In the genomic region with DNA sequence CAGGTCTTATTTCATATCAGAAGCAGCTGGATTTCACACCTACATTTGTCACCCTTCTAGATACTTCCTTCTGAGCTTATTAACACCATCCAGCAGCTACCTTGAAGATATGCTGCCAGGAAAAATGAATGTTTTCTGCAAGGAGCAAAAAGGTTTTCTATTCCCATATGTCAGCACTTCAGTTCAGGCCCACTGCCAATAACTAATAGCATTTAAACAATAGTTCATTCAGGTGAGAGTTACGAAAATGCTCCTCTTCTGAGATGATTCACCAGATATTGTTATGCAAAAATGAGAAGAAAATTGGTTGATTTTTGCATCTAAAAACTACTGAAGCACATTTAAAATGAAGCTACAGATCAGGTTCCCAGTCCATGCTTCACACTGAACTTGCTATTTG, we compare ENCODE assay signal across 22 cellular contexts. TPM values are rescaled to one million over a fixed set of nuclear protein-coding genes. Genes with fewer than 3 reads are reported as not detected.
"Had no signal": no experiment of that assay in that cellular context is flagged by ENCODE, and none has a peak within 500 bp of the region (broad histone marks: within the 10 kb centered on the region; RNA-seq: fewer than 3 reads in every experiment).

No MANE protein-coding gene starts in this region.

- ATAC-seq: activated CD8-positive, alpha-beta memory T cell treated with anti-CD3 and anti-CD28 coated beads, Interleukin-2, amount 10 ng/mL, durations not matched to agents 7 days and 5 days; activated naive CD4-positive, alpha-beta T cell treated with anti-CD3 and anti-CD28 coated beads, Interleukin-2, amount 50 U/mL, for 72 hours; left cardiac atrium; right lobe of liver; stimulated activated effector memory CD8-positive, alpha-beta T cell treated with anti-CD3 and anti-CD28 coated beads, Interleukin-12 subunit alpha, Interleukin-12 subunit beta, amount 100 ng/mL, for 72 hours had no signal

- H3K27ac Mint-ChIP-seq: activated CD8-positive, alpha-beta memory T cell treated with anti-CD3 and anti-CD28 coated beads, Interleukin-2, amount 10 ng/mL, durations not matched to agents 7 days and 5 days; activated naive CD4-positive, alpha-beta T cell treated with anti-CD3 and anti-CD28 coated beads, Interleukin-2, amount 50 U/mL, for 72 hours; activated T-cell treated with anti-CD3 and anti-CD28 coated beads, Interleukin-2, amount 50 U/mL, for 24 hours; endodermal cell; immature natural killer cell; nephron; stimulated activated effector memory CD8-positive, alpha-beta T cell treated with anti-CD3 and anti-CD28 coated beads, Interleukin-12 subunit alpha, Interleukin-12 subunit beta, amount 100 ng/mL, for 72 hours had no signal

- H3K27me3 Mint-ChIP-seq: activated CD8-positive, alpha-beta memory T cell treated with anti-CD3 and anti-CD28 coated beads, Interleukin-2, amount 10 ng/mL, durations not matched to agents 7 days and 5 days; activated T-cell treated with anti-CD3 and anti-CD28 coated beads, Interleukin-2, amount 50 U/mL, for 24 hours had no signal

- H3K4me3 Mint-ChIP-seq: activated CD8-positive, alpha-beta memory T cell treated with anti-CD3 and anti-CD28 coated beads, Interleukin-2, amount 10 ng/mL, durations not matched to agents 7 days and 5 days; activated T-cell treated with anti-CD3 and anti-CD28 coated beads, Interleukin-2, amount 50 U/mL, for 24 hours; endodermal cell; immature natural killer cell; nephron; stimulated activated effector memory CD8-positive, alpha-beta T cell treated with anti-CD3 and anti-CD28 coated beads, Interleukin-12 subunit alpha, Interleukin-12 subunit beta, amount 100 ng/mL, for 72 hours had no signal

- DNase-seq: activated CD4-positive, alpha-beta T cell treated with anti-CD3 and anti-CD28 coated beads for 1 hour; activated CD4-positive, alpha-beta T cell treated with anti-CD3 and anti-CD28 coated beads, Interleukin-2, amount 50 U/mL, for 48 hours; activated CD8-positive, alpha-beta memory T cell treated with anti-CD3 and anti-CD28 coated beads, Interleukin-2, amount 10 ng/mL, durations not matched to agents 7 days and 5 days; activated effector memory CD4-positive, alpha-beta T cell treated with Interleukin-2 at 50 U/mL for 16 hours; activated T-cell treated with anti-CD3 and anti-CD28 coated beads, Interleukin-2, amount 50 U/mL, for 24 hours; amygdala; brain microvascular endothelial cell; endodermal cell; glutamatergic neuron; immature natural killer cell; left cardiac atrium; right lobe of liver; thyroid gland had no signal

- H3K9me3 Mint-ChIP-seq: nephron had no signal

- H3K36me3 ChIP-seq: brain microvascular endothelial cell, prostate gland, right lobe of liver, thyroid gland had no signal

- FAIRE-seq: urothelium cell line had no signal

- H3K4me1 Mint-ChIP-seq: activated CD8-positive, alpha-beta memory T cell treated with anti-CD3 and anti-CD28 coated beads, Interleukin-2, amount 10 ng/mL, durations not matched to agents 7 days and 5 days; immature natural killer cell; nephron; stimulated activated effector memory CD8-positive, alpha-beta T cell treated with anti-CD3 and anti-CD28 coated beads, Interleukin-12 subunit alpha, Interleukin-12 subunit beta, amount 100 ng/mL, for 72 hours had no signal

- H3K4me1 ChIP-seq: prostate gland, right lobe of liver, thyroid gland had no signal

- H3K4me3 ChIP-seq: lung, prostate gland, right lobe of liver, thyroid gland had no signal

- H3K9me3 ChIP-seq: prostate gland, right lobe of liver, thyroid gland had no signal

- H3K36me3 Mint-ChIP-seq: activated CD8-positive, alpha-beta memory T cell treated with anti-CD3 and anti-CD28 coated beads, Interleukin-2, amount 10 ng/mL, durations not matched to agents 7 days and 5 days; activated naive CD4-positive, alpha-beta T cell treated with anti-CD3 and anti-CD28 coated beads, Interleukin-2, amount 50 U/mL, for 72 hours; immature natural killer cell; stimulated activated effector memory CD8-positive, alpha-beta T cell treated with anti-CD3 and anti-CD28 coated beads, Interleukin-12 subunit alpha, Interleukin-12 subunit beta, amount 100 ng/mL, for 72 hours had no signal

- H3K27me3 ChIP-seq: brain microvascular endothelial cell, right lobe of liver, thyroid gland had no signal

- H3K27ac ChIP-seq: brain microvascular endothelial cell, prostate gland, right lobe of liver, thyroid gland had no signal

RNA-seq across cellular contexts. Expression of a gene that starts 56.4 kb away (rescaled TPM):
- total RNA-seq: activated CD8-positive, alpha-beta memory T cell treated with anti-CD3 and anti-CD28 coated beads, Interleukin-2, amount 10 ng/mL, durations not matched to agents 7 days and 5 days; activated naive CD4-positive, alpha-beta T cell treated with anti-CD3 and anti-CD28 coated beads, Interleukin-2, amount 50 U/mL, for 72 hours; chondrocyte; dermis microvascular lymphatic vessel endothelial cell; left cardiac atrium; mucosa of gallbladder; right lobe of liver had no signal
- polyA plus RNA-seq: immature natural killer cell had no signal
